ENCODE assay signal across 10 cellular contexts in genomic region chr19:48695743-48696352, GRCh38. TPM values are rescaled to one million over a fixed set of nuclear protein-coding genes. Genes with fewer than 3 reads are reported as not detected.
DNase-seq lines count a peak whose midpoint lies in the region; ATAC-seq and TF ChIP-seq lines count a peak whose summit lies in the region.
"Had no signal": no experiment of that assay in that cellular context is flagged by ENCODE, and none has a peak within 500 bp of the region (broad histone marks: within the 10 kb centered on the region; RNA-seq: fewer than 3 reads in every experiment).

FUT2 (plus strand) TSS chr19:48695971; CDS start chr19:48702957, 6,986 bp downstream.

- no peak for ATAC-seq in stimulated activated naive CD8-positive, alpha-beta T cell treated with anti-CD3 and anti-CD28 coated beads, Interleukin-15, Interleukin-2, amounts not matched to agents 100 U/mL and 50 U/mL, for 24 hours
- ATAC-seq in HG02885 (IDR thresholded peaks at IDR 0.05; ENCODE audit: poor library complexity, unreplicated experiment): no peak

- no peaks in the 10 kb centered on the region for H3K9me3 Mint-ChIP-seq in stimulated activated naive CD8-positive, alpha-beta T cell treated with anti-CD3 and anti-CD28 coated beads, Interleukin-15, Interleukin-2, amounts not matched to agents 100 ng/mL and 50 ng/mL, for 24 hours
- no peaks in the 10 kb centered on the region for H3K9me3 Mint-ChIP-seq in mesothelial cell of epicardium
- H3K9me3 Mint-ChIP-seq: natural killer cell treated with Interleukin-12 subunit alpha and Interleukin-12 subunit beta and Interleukin-15 and Interleukin-18, amount 100 ng/mL, for 72 hours had no signal

- H3K4me3 Mint-ChIP-seq in stimulated activated naive CD8-positive, alpha-beta T cell treated with anti-CD3 and anti-CD28 coated beads, Interleukin-15, Interleukin-2, amounts not matched to agents 100 ng/mL and 50 ng/mL, for 24 hours: peak within 1 kb of the TSS; percentile 35
- H3K4me3 Mint-ChIP-seq in mesothelial cell of epicardium: peak within 1 kb of the TSS; percentile 59
- H3K4me3 Mint-ChIP-seq: natural killer cell treated with Interleukin-12 subunit alpha and Interleukin-12 subunit beta and Interleukin-15 and Interleukin-18, amount 100 ng/mL, for 72 hours had no signal

- peaks cover 7% of the 10 kb centered on the region for H3K4me1 Mint-ChIP-seq in stimulated activated naive CD8-positive, alpha-beta T cell treated with anti-CD3 and anti-CD28 coated beads, Interleukin-15, Interleukin-2, amounts not matched to agents 100 ng/mL and 50 ng/mL, for 24 hours (ENCODE audit: low read depth)
- peaks cover 15% of the 10 kb centered on the region for H3K4me1 Mint-ChIP-seq in mesothelial cell of epicardium

- no peak for TF ChIP-seq CTCF in mesothelial cell of epicardium (IDR thresholded peaks at IDR 0.05; ENCODE audit: unreplicated experiment)

- no peak within 1 kb of the TSS for H3K27ac Mint-ChIP-seq in stimulated activated naive CD8-positive, alpha-beta T cell treated with anti-CD3 and anti-CD28 coated beads, Interleukin-15, Interleukin-2, amounts not matched to agents 100 ng/mL and 50 ng/mL, for 24 hours
- H3K27ac Mint-ChIP-seq in mesothelial cell of epicardium: no peak within 1 kb of the TSS
- H3K27ac Mint-ChIP-seq: natural killer cell treated with Interleukin-12 subunit alpha and Interleukin-12 subunit beta and Interleukin-15 and Interleukin-18, amount 100 ng/mL, for 72 hours had no signal

- H3K36me3 Mint-ChIP-seq in stimulated activated naive CD8-positive, alpha-beta T cell treated with anti-CD3 and anti-CD28 coated beads, Interleukin-15, Interleukin-2, amounts not matched to agents 100 ng/mL and 50 ng/mL, for 24 hours (ENCODE audit: low read depth): no peaks in the 10 kb centered on the region
- peaks cover 18% of the 10 kb centered on the region for H3K36me3 Mint-ChIP-seq in mesothelial cell of epicardium
- H3K36me3 Mint-ChIP-seq: natural killer cell treated with Interleukin-12 subunit alpha and Interleukin-12 subunit beta and Interleukin-15 and Interleukin-18, amount 100 ng/mL, for 72 hours had no signal

- peaks cover 19% of the 10 kb centered on the region for H3K27me3 Mint-ChIP-seq in stimulated activated naive CD8-positive, alpha-beta T cell treated with anti-CD3 and anti-CD28 coated beads, Interleukin-15, Interleukin-2, amounts not matched to agents 100 ng/mL and 50 ng/mL, for 24 hours
- H3K27me3 Mint-ChIP-seq in mesothelial cell of epicardium (ENCODE audit: low read depth): peaks cover 42% of the 10 kb centered on the region

- DNase-seq in stimulated activated naive CD8-positive, alpha-beta T cell treated with anti-CD3 and anti-CD28 coated beads, Interleukin-15, Interleukin-2, amounts not matched to agents 100 U/mL and 50 U/mL, for 24 hours: no peak
- DNase-seq in cerebellum (ENCODE audit: low spot score): peak; percentile 86
- DNase-seq in mesothelial cell of epicardium (ENCODE audit: low spot score in 2 of 2, unreplicated experiment in 2 of 2): no peak
- no peak for DNase-seq in NCI-H1930 (lab: John Stamatoyannopoulos, UW)
- DNase-seq in NK-92 treated with Interleukin-12 subunit alpha and Interleukin-12 subunit beta, amount 100 ng/mL, for 24 hours (lab: John Stamatoyannopoulos, UW): no peak
- no peak for DNase-seq in activated CD8-positive, alpha-beta memory T cell treated with anti-CD3 and anti-CD28 coated beads for 24 hours
- DNase-seq: DND-41 had no signal

RNA-seq across cellular contexts. Expression of gene FUT2, which starts in this region (rescaled TPM):
- total RNA-seq in cerebellum: 0.18 TPM
- 0.20 TPM in 1 of 3 replicates, not detected in the others for total RNA-seq in mesothelial cell of epicardium
- total RNA-seq: natural killer cell treated with Interleukin-12 subunit alpha and Interleukin-12 subunit beta and Interleukin-15 and Interleukin-18, amount 100 ng/mL, for 72 hours had no signal

Comparison
In these comparisons a context has a peak if more than half of its experiments do, and no peak if none do; other contexts are left out.
1. Peak in DNase-seq in cerebellum; RNA of the gene not detected or under 1 TPM.